12 cellular contexts compared by ENCODE assay signal in genomic region chr4:169103966-169104412, GRCh38.
A peak's percentile ranks its signal among the peaks of the same experiment; 100 is the strongest.
DNase-seq lines count a peak whose midpoint lies in the region; ATAC-seq and TF ChIP-seq lines count a peak whose summit lies in the region.
"Had no signal": no experiment of that assay in that cellular context is flagged by ENCODE, and none has a peak within 500 bp of the region (broad histone marks: within the 10 kb centered on the region; RNA-seq: fewer than 3 reads in every experiment).

No MANE protein-coding gene starts in this region.

- H3K36me3 ChIP-seq in ascending aorta: peaks cover 25 to 31% of the 10 kb centered on the region in 2 donors
- peaks cover 59% of the 10 kb centered on the region for H3K36me3 ChIP-seq in lower lobe of right lung
- H3K36me3 ChIP-seq: SJCRH30 had no signal

- H3K27me3 ChIP-seq in ascending aorta (no peaks in the 10 kb centered on the region), lower lobe of right lung (ENCODE audit: low read depth) (no peaks in the 10 kb centered on the region)
- H3K27me3 ChIP-seq: left lung, SJCRH30 had no signal

- H3K9me3 ChIP-seq in ascending aorta (no peaks in the 10 kb centered on the region), lower lobe of right lung (no peaks in the 10 kb centered on the region)
- H3K9me3 ChIP-seq: left lung, SJCRH30 had no signal

- no peaks in the 10 kb centered on the region for H3K27me3 Mint-ChIP-seq in Calu3 (ENCODE audit: unreplicated experiment)

- intact Hi-C loops in Calu3 (cut with micrococcal nuclease; ENCODE audit: unreplicated experiment): no loop called here
- intact Hi-C loops in ascending aorta (cut with DNase I): loop anchor here (5.0 kb wide), 1 partner anchor 42 kb away; no protein-coding TSS in a partner anchor
- intact Hi-C loops in lower lobe of right lung (cut with DNase I): no loop called here
- intact Hi-C loops in posterior cingulate gyrus (cut with DNase I): no loop called here

- H3K27ac Mint-ChIP-seq in Calu3 (ENCODE audit: unreplicated experiment): peak overlapping the region; percentile 27
- H3K27ac Mint-ChIP-seq: activated CD4-positive, alpha-beta T cell treated with anti-CD3 and anti-CD28 coated beads, Interleukin-2, amount 10 ng/mL, durations not matched to agents 24 days and 14 days; activated naive CD8-positive, alpha-beta T cell treated with anti-CD3 and anti-CD28 coated beads, Interleukin-2, amount 10 ng/mL, durations not matched to agents 7 days and 5 days had no signal

- no peak for TF ChIP-seq CTCF in Calu3 (IDR thresholded peaks at IDR 0.05; ENCODE audit: unreplicated experiment)
- no peak for TF ChIP-seq CTCF in ascending aorta (IDR thresholded peaks at IDR 0.05)
- no peak for TF ChIP-seq CTCF in lower lobe of right lung (IDR thresholded peaks at IDR 0.05)

- no peak overlapping the region for H3K4me3 ChIP-seq in ascending aorta
- no peak overlapping the region for H3K4me3 ChIP-seq in lower lobe of right lung
- H3K4me3 ChIP-seq: left lung, SJCRH30 had no signal

- CTCF ChIA-PET in Calu3 (lab: Charles Lee): interaction anchor here (0.6 kb wide), 1 partner anchor 21 kb away, joined by 3 read pairs; no protein-coding TSS in a partner anchor

- H3K4me3 Mint-ChIP-seq in Calu3 (ENCODE audit: low read depth, unreplicated experiment): no peak overlapping the region
- H3K4me3 Mint-ChIP-seq: activated CD4-positive, alpha-beta T cell treated with anti-CD3 and anti-CD28 coated beads, Interleukin-2, amount 10 ng/mL, durations not matched to agents 24 days and 14 days; activated naive CD8-positive, alpha-beta T cell treated with anti-CD3 and anti-CD28 coated beads, Interleukin-2, amount 10 ng/mL, durations not matched to agents 7 days and 5 days had no signal

- H3K9me3 Mint-ChIP-seq in Calu3 (ENCODE audit: low read depth, unreplicated experiment): no peaks in the 10 kb centered on the region
- H3K9me3 Mint-ChIP-seq: activated CD4-positive, alpha-beta T cell treated with anti-CD3 and anti-CD28 coated beads, Interleukin-2, amount 10 ng/mL, durations not matched to agents 24 days and 14 days; activated naive CD8-positive, alpha-beta T cell treated with anti-CD3 and anti-CD28 coated beads, Interleukin-2, amount 10 ng/mL, durations not matched to agents 7 days and 5 days had no signal

- DNase-seq in Calu3: peak; percentile 49
- peak; percentile 93 for DNase-seq in NCI-H146 (lab: John Stamatoyannopoulos, UW)
- no peak for DNase-seq in ascending aorta (ENCODE audit: low spot score in 2 of 2)
- no peak for DNase-seq in lower lobe of right lung
- no peak for DNase-seq in activated naive CD4-positive, alpha-beta T cell treated with Interleukin-2 at 50 U/mL for 16 hours
- DNase-seq in glomerular visceral epithelial cell (ENCODE audit: extremely low spot score): no peak
- DNase-seq in posterior cingulate gyrus: no peak
- no peak for DNase-seq in medulla oblongata (ENCODE audit: extremely low spot score)
- DNase-seq: activated CD4-positive, alpha-beta T cell treated with anti-CD3 and anti-CD28 coated beads, Interleukin-2, amount 10 ng/mL, durations not matched to agents 24 days and 14 days; activated naive CD8-positive, alpha-beta T cell treated with anti-CD3 and anti-CD28 coated beads, Interleukin-2, amount 10 ng/mL, durations not matched to agents 7 days and 5 days; left lung had no signal

- H3K4me1 Mint-ChIP-seq in Calu3 (ENCODE audit: low read depth, unreplicated experiment): peaks cover 48% of the 10 kb centered on the region
- H3K4me1 Mint-ChIP-seq: activated CD4-positive, alpha-beta T cell treated with anti-CD3 and anti-CD28 coated beads, Interleukin-2, amount 10 ng/mL, durations not matched to agents 24 days and 14 days; activated naive CD8-positive, alpha-beta T cell treated with anti-CD3 and anti-CD28 coated beads, Interleukin-2, amount 10 ng/mL, durations not matched to agents 7 days and 5 days had no signal

- H3K27ac ChIP-seq in ascending aorta (peak overlapping the region; percentile 22 to 31), lower lobe of right lung (no peak overlapping the region)
- H3K27ac ChIP-seq: left lung, SJCRH30 had no signal

- ATAC-seq in lower lobe of right lung: peak; percentile 29 to 34
- ATAC-seq: left lung had no signal

- H3K4me1 ChIP-seq in ascending aorta (peaks cover 4 to 13% of the 10 kb centered on the region in 2 donors), lower lobe of right lung (peaks cover 15% of the 10 kb centered on the region)

- BruUV-seq in Calu3 (replicated peaks; lab: Mats Ljungman, UMichigan): no TSS peak

- peaks cover 74% of the 10 kb centered on the region for H3K36me3 Mint-ChIP-seq in Calu3 (ENCODE audit: insufficient read depth, unreplicated experiment)
- H3K36me3 Mint-ChIP-seq: activated naive CD8-positive, alpha-beta T cell treated with anti-CD3 and anti-CD28 coated beads, Interleukin-2, amount 10 ng/mL, durations not matched to agents 7 days and 5 days had no signal

Comparison
In these comparisons a context has a peak if more than half of its experiments do, and no peak if none do; other contexts are left out.
1. DNase-seq: peak in Calu3 (single experiment) and NCI-H146 (single experiment); none in ascending aorta (0 of 2), lower lobe of right lung (single experiment), activated naive CD4-positive, alpha-beta T cell treated with Interleukin-2 at 50 U/mL for 16 hours (single experiment), glomerular visceral epithelial cell (single experiment), posterior cingulate gyrus (0 of 10) and medulla oblongata (single experiment).